ENCODE assay signal across 8 cellular contexts in genomic region chr7:38358273-38358766, GRCh38.
A peak's percentile ranks its signal among the peaks of the same experiment; 100 is the strongest.
DNase-seq lines count a peak whose midpoint lies in the region; ATAC-seq and TF ChIP-seq lines count a peak whose summit lies in the region.
"Not testable (repeated sequence)": the region's sequence is repeated elsewhere in the genome, so short reads cannot be mapped to it uniquely, and the experiment has no call there.

No MANE protein-coding gene starts in this region.

- H3K27ac Mint-ChIP-seq in T-cell (peak overlapping the region; percentile 96), memory B cell (peak overlapping the region; percentile 99)
- H3K27ac Mint-ChIP-seq in activated T-cell treated with anti-CD3 and anti-CD28 coated beads, Interleukin-2, amount 50 U/mL, for 24 hours = peak overlapping the region; percentile 98
- H3K27ac Mint-ChIP-seq in stimulated activated naive B cell treated with anti-CD40 and anti-IgM and Interleukin-4, amounts not matched to agents 10 μg/mL and 1 μg/mL and 100 μg/mL, for 72 hours = peak overlapping the region; percentile 91

- DNase-seq in COLO668 (lab: John Stamatoyannopoulos, UW; ENCODE audit: unreplicated experiment) (peak; percentile 24), KBM-7 (peak; percentile 78), T-cell (peak in 6 of 34 experiments; percentile 19 to 49 (median 43))
- DNase-seq in activated T-cell treated with anti-CD3 and anti-CD28 coated beads, Interleukin-2, amount 50 U/mL, for 24 hours = peak; percentile 58
- not testable (repeated sequence) for DNase-seq in colonic mucosa; memory B cell (ENCODE audit: low spot score in 2 of 2); stimulated activated naive B cell treated with anti-CD40 and anti-IgM and Interleukin-4, amounts not matched to agents 10 μg/mL and 1 μg/mL and 100 μg/mL, for 72 hours

- not testable (repeated sequence) for H3K27me3 Mint-ChIP-seq in T-cell; activated T-cell treated with anti-CD3 and anti-CD28 coated beads, Interleukin-2, amount 50 U/mL, for 24 hours; memory B cell; stimulated activated naive B cell treated with anti-CD40 and anti-IgM and Interleukin-4, amounts not matched to agents 10 μg/mL and 1 μg/mL and 100 μg/mL, for 72 hours

- not testable (repeated sequence) for H3K4me1 ChIP-seq in colonic mucosa

- peak overlapping the region; percentile 37 for H3K27ac ChIP-seq in colonic mucosa

- not testable (repeated sequence) for TF ChIP-seq CTCF in colonic mucosa (IDR thresholded peaks at IDR 0.05)

- in situ Hi-C loops in KBM-7 (cut with MboI; ENCODE audit: low pct_unique_long_range_greater_than_20kb, low sequenced_read_pairs) = not testable (repeated sequence)

- not testable (repeated sequence) for H3K9me3 Mint-ChIP-seq in T-cell; activated T-cell treated with anti-CD3 and anti-CD28 coated beads, Interleukin-2, amount 50 U/mL, for 24 hours; memory B cell; stimulated activated naive B cell treated with anti-CD40 and anti-IgM and Interleukin-4, amounts not matched to agents 10 μg/mL and 1 μg/mL and 100 μg/mL, for 72 hours

- peak; percentile 30 for ATAC-seq in GM19455 (IDR thresholded peaks at IDR 0.05; ENCODE audit: unreplicated experiment)
- ATAC-seq in T-cell (replicated peaks in 1 of 4) = peak; percentile 29 to 45 (median 38)
- peak; percentile 41 for ATAC-seq in memory B cell (ENCODE audit: low read depth)
- ATAC-seq in stimulated activated naive B cell treated with anti-CD40 and anti-IgM and Interleukin-4, amounts not matched to agents 10 μg/mL and 1 μg/mL and 100 μg/mL, for 72 hours (replicated peaks) = peak; percentile 49 to 57

- not testable (repeated sequence) for H3K9me3 ChIP-seq in colonic mucosa

- peaks cover 14% of the 10 kb centered on the region for H3K36me3 Mint-ChIP-seq in T-cell
- H3K36me3 Mint-ChIP-seq in activated T-cell treated with anti-CD3 and anti-CD28 coated beads, Interleukin-2, amount 50 U/mL, for 24 hours (ENCODE audit: low read depth) = peaks cover 46% of the 10 kb centered on the region
- not testable (repeated sequence) for H3K36me3 Mint-ChIP-seq in memory B cell
- peaks cover 5 to 16% of the 10 kb centered on the region in 2 donors for H3K36me3 Mint-ChIP-seq in stimulated activated naive B cell treated with anti-CD40 and anti-IgM and Interleukin-4, amounts not matched to agents 10 μg/mL and 1 μg/mL and 100 μg/mL, for 72 hours

- H3K4me1 Mint-ChIP-seq in T-cell (peaks cover 77 to 88% (median 81%) of the 10 kb centered on the region in 3 donors), memory B cell (peaks cover 47% of the 10 kb centered on the region)
- H3K4me1 Mint-ChIP-seq in activated T-cell treated with anti-CD3 and anti-CD28 coated beads, Interleukin-2, amount 50 U/mL, for 24 hours (ENCODE audit: low read depth) = peaks cover 75% of the 10 kb centered on the region
- H3K4me1 Mint-ChIP-seq in stimulated activated naive B cell treated with anti-CD40 and anti-IgM and Interleukin-4, amounts not matched to agents 10 μg/mL and 1 μg/mL and 100 μg/mL, for 72 hours = peaks cover 30 to 55% of the 10 kb centered on the region in 2 donors

- H3K36me3 ChIP-seq in colonic mucosa = not testable (repeated sequence)

- POLR2A ChIA-PET in T-cell (lab: Charles Lee) = interaction anchor here in 1 of 2 donors (0.5 kb wide), 1 partner anchor 20 kb away, joined by 12 read pairs; no protein-coding TSS in a partner anchor

- H3K4me3 Mint-ChIP-seq in T-cell (peak overlapping the region; percentile 92 to 95 (median 94)), memory B cell (peak overlapping the region; percentile 89)
- peak overlapping the region; percentile 82 for H3K4me3 Mint-ChIP-seq in activated T-cell treated with anti-CD3 and anti-CD28 coated beads, Interleukin-2, amount 50 U/mL, for 24 hours
- peak overlapping the region; percentile 82 to 85 for H3K4me3 Mint-ChIP-seq in stimulated activated naive B cell treated with anti-CD40 and anti-IgM and Interleukin-4, amounts not matched to agents 10 μg/mL and 1 μg/mL and 100 μg/mL, for 72 hours

- CTCF ChIA-PET in T-cell (lab: Charles Lee) = interaction anchor here (0.6 to 2.4 kb wide), 20 partner anchors 9 to 180 kb away, joined by 3 to 27 read pairs (median 4); partner anchors contain the start of gene STARD3NL (in 1 of the 2)

- H3K4me3 ChIP-seq in colonic mucosa = not testable (repeated sequence)

- intact Hi-C loops in colonic mucosa (cut with DNase I) = not testable (repeated sequence)

- not testable (repeated sequence) for H3K9ac ChIP-seq in colonic mucosa (ENCODE audit: low read depth in 2 of 2, low read length in 2 of 2)

- H3K27me3 ChIP-seq in colonic mucosa = not testable (repeated sequence)
